25 cellular contexts compared by ENCODE assay signal in genomic region chr5:118999696-119000095, GRCh38.
"Had no signal": no experiment of that assay in that cellular context is flagged by ENCODE, and none has a peak within 500 bp of the region (broad histone marks: within the 10 kb centered on the region; RNA-seq: fewer than 3 reads in every experiment).

No MANE protein-coding gene starts in this region.

- H3K9me3 ChIP-seq: esophagus muscularis mucosa, gastroesophageal sphincter had no signal

- H3K27ac Mint-ChIP-seq: mesothelial cell of epicardium, naive B cell had no signal

- H2AFZ ChIP-seq: hepatocyte had no signal

- ATAC-seq: foreskin keratinocyte, gastroesophageal sphincter, heart left ventricle, left cardiac atrium, left lung, left ventricle myocardium superior, lower lobe of right lung, mucosa of descending colon had no signal

- H3K4me1 Mint-ChIP-seq: mesothelial cell of epicardium, naive B cell had no signal

- H3K79me2 ChIP-seq: hepatocyte had no signal

- H3K4me1 ChIP-seq: esophagus muscularis mucosa, foreskin keratinocyte, gastroesophageal sphincter, heart left ventricle, left lung, lower lobe of right lung had no signal

- DNase-seq: dermis blood vessel endothelial cell; dorsolateral prefrontal cortex; effector CD4-positive, alpha-beta T cell; effector memory CD4-positive, alpha-beta T cell; foreskin keratinocyte; heart left ventricle; hypothalamus; left cardiac atrium; left lung; left ventricle myocardium superior; lower lobe of right lung; mesenchymal stem cell; mucosa of descending colon; naive B cell had no signal

- H3K36me3 ChIP-seq: esophagus muscularis mucosa, gastroesophageal sphincter, heart left ventricle, left lung, lower lobe of right lung had no signal

- H3K27ac ChIP-seq: coronary artery, dorsolateral prefrontal cortex, esophagus muscularis mucosa, foreskin keratinocyte, gastroesophageal sphincter, heart left ventricle, hepatocyte, left lung, lower lobe of right lung had no signal

- H3K4me3 ChIP-seq: coronary artery, dorsolateral prefrontal cortex, esophagus muscularis mucosa, gastroesophageal sphincter, heart left ventricle, hepatocyte, left lung, lower lobe of right lung, mucosa of descending colon had no signal

- H3K27me3 Mint-ChIP-seq: naive B cell had no signal

- FAIRE-seq: colon, endometrium, endothelial cell of umbilical vein, frontal cortex, islet of Langerhans, keratinocyte had no signal

- H3K4me2 ChIP-seq: hepatocyte had no signal

- H3K27me3 ChIP-seq: esophagus muscularis mucosa, gastroesophageal sphincter, heart left ventricle, hepatocyte, left lung had no signal

- H3K4me3 Mint-ChIP-seq: mesothelial cell of epicardium, naive B cell had no signal
